ENCODE assay signal across 23 cellular contexts in genomic region chr5:60797482-60798153, GRCh38. TPM values are rescaled to one million over a fixed set of nuclear protein-coding genes. Genes with fewer than 3 reads are reported as not detected.
DNase-seq lines count a peak whose midpoint lies in the region; ATAC-seq and TF ChIP-seq lines count a peak whose summit lies in the region.
"Had no signal": no experiment of that assay in that cellular context is flagged by ENCODE, and none has a peak within 500 bp of the region (broad histone marks: within the 10 kb centered on the region; RNA-seq: fewer than 3 reads in every experiment).

No MANE protein-coding gene starts in this region.

- H3K4me3 ChIP-seq in H7 (ENCODE audit: insufficient read depth, low read depth, low read length) (no peak overlapping the region), iPS-15b (ENCODE audit: low read depth, low read length) (peak overlapping the region; percentile 33), mesendoderm (ENCODE audit: low read length) (no peak overlapping the region)
- H3K4me3 ChIP-seq: A549, GM23248, PC-9 had no signal

- H4K8ac ChIP-seq in mesendoderm (ENCODE audit: low read depth, low read length): no peak overlapping the region

- H2BK120ac ChIP-seq in mesendoderm (ENCODE audit: low read depth, low read length): no peak overlapping the region

- no peak overlapping the region for H2BK15ac ChIP-seq in mesendoderm (replicated peaks; ENCODE audit: low read depth)

- H3K9ac ChIP-seq in iPS-15b (ENCODE audit: low read depth, low read length) (no peak overlapping the region), mesendoderm (ENCODE audit: low read length) (peak overlapping the region; percentile 11)
- H3K9ac ChIP-seq: GM23248, SK-N-SH had no signal

- H3K79me1 ChIP-seq in mesendoderm (ENCODE audit: low read length): no peaks in the 10 kb centered on the region

- H3K56ac ChIP-seq in mesendoderm (ENCODE audit: low read length): peak overlapping the region; percentile 38

- peak overlapping the region; percentile 14; the same call in 1 of the 2 replicates for H3K27ac Mint-ChIP-seq in WTC11
- H3K27ac Mint-ChIP-seq: B cell, CD14-positive monocyte, IgD-negative memory B cell had no signal

- H3K36me3 ChIP-seq in H7 (replicated peaks; ENCODE audit: control insufficient read depth, insufficient read depth, low read length): no peaks in the 10 kb centered on the region; the same call in 1 of the 2 replicates
- no peaks in the 10 kb centered on the region for H3K36me3 ChIP-seq in iPS-15b (ENCODE audit: control insufficient read depth, insufficient read depth, low read length)
- no peaks in the 10 kb centered on the region for H3K36me3 ChIP-seq in mesendoderm (ENCODE audit: control insufficient read depth, insufficient read depth, low read length)

- H3K27me3 ChIP-seq in H7 (ENCODE audit: control insufficient read depth, insufficient read depth, low read length) (no peaks in the 10 kb centered on the region), iPS-15b (ENCODE audit: control insufficient read depth, insufficient read depth, low read length) (no peaks in the 10 kb centered on the region), mesendoderm (ENCODE audit: insufficient read depth, low read length, poor library complexity) (no peaks in the 10 kb centered on the region)

- H2AK5ac ChIP-seq in mesendoderm (ENCODE audit: low read length): peak overlapping the region; percentile 55

- POLR2A ChIA-PET in WTC11 (lab: Charles Lee): no interaction called here

- H3K9me3 Mint-ChIP-seq in WTC11: no peaks in the 10 kb centered on the region
- H3K9me3 Mint-ChIP-seq: IgD-negative memory B cell had no signal

- H3K9me3 ChIP-seq in iPS-15b (ENCODE audit: control insufficient read depth, insufficient read depth, low read length): no peaks in the 10 kb centered on the region
- H3K9me3 ChIP-seq: A549, SK-N-SH had no signal

- H3K36me3 Mint-ChIP-seq in WTC11: peaks cover 4% of the 10 kb centered on the region; the same call in 1 of the 2 replicates
- H3K36me3 Mint-ChIP-seq: CD14-positive monocyte, IgD-negative memory B cell had no signal

- no peak overlapping the region for H3K23ac ChIP-seq in mesendoderm (ENCODE audit: low read length)

- H3K4me2 ChIP-seq in mesendoderm (ENCODE audit: low read length): no peak overlapping the region
- H3K4me2 ChIP-seq: A549, PC-9, SK-N-SH had no signal

- CTCF ChIA-PET in WTC11 (lab: Charles Lee): interaction anchor here (0.9 kb wide), 1 partner anchor 50 kb away, joined by 4 read pairs; no protein-coding TSS in a partner anchor

- H4K5ac ChIP-seq in mesendoderm (ENCODE audit: low read length): no peak overlapping the region

- peaks cover 14% of the 10 kb centered on the region for H3K4me1 ChIP-seq in iPS-15b (ENCODE audit: control insufficient read depth, insufficient read depth, low read length)
- H3K4me1 ChIP-seq in mesendoderm (ENCODE audit: control insufficient read depth, low read depth, low read length): peaks cover 5% of the 10 kb centered on the region

- DNase-seq in H7 (peak; percentile 18), WTC11 (ENCODE audit: low spot score) (peak; percentile 24), mesendoderm (peak; percentile 37), DMS53 treated with DMSO at 0.1 percent for 48 hours (lab: John Stamatoyannopoulos, UW; ENCODE audit: unreplicated experiment) (no peak), GM19240 (ENCODE audit: insufficient read length, low spot score) (no peak)
- DNase-seq: GM23248, NCI-H1105 treated with DMSO at 0.1 percent for 48 hours, NCI-H1694, NCI-H2081 treated with DMSO at 0.1 percent for 48 hours, NCI-H2171 treated with DMSO at 0.1 percent for 48 hours, NCI-H526 treated with DMSO at 0.1 percent for 48 hours, PC-9, RPMI8226, SIG-M5, SK-N-SH had no signal

- no peaks in the 10 kb centered on the region for H3K79me2 ChIP-seq in mesendoderm (ENCODE audit: control insufficient read depth, insufficient read depth, low read length)

- peak overlapping the region; percentile 58 for H3K4me3 Mint-ChIP-seq in WTC11
- H3K4me3 Mint-ChIP-seq: B cell, CD14-positive monocyte, IgD-negative memory B cell had no signal

- WGBS in mesendoderm (ENCODE audit: extremely low coverage, insufficient coverage, low lambda C conversion rate): no CpG with 5 or more reads among the region's 6 CpGs

- peak overlapping the region; percentile 9 for H3K18ac ChIP-seq in mesendoderm (ENCODE audit: low read length)

- no peak for TF ChIP-seq CTCF in WTC11 (IDR thresholded peaks at IDR 0.05)

- ATAC-seq in WTC11 (peak; percentile 80), GM18907 (IDR thresholded peaks at IDR 0.05; ENCODE audit: unreplicated experiment) (no peak), HG02759 (IDR thresholded peaks at IDR 0.05; ENCODE audit: unreplicated experiment) (no peak)
- ATAC-seq: A549 had no signal

- H3K27ac ChIP-seq in mesendoderm (ENCODE audit: low read depth, low read length): no peak overlapping the region
- H3K27ac ChIP-seq: A549, GM23248, HL-60, PC-9 had no signal

- H3K4me1 Mint-ChIP-seq in WTC11: peaks cover 36% of the 10 kb centered on the region
- H3K4me1 Mint-ChIP-seq: B cell, CD14-positive monocyte, IgD-negative memory B cell had no signal

- H3K4ac ChIP-seq in mesendoderm (ENCODE audit: low read depth, low read length): no peak overlapping the region

- no peaks in the 10 kb centered on the region; the same call in 1 of the 2 replicates for H3K27me3 Mint-ChIP-seq in WTC11 (ENCODE audit: low read depth)
- H3K27me3 Mint-ChIP-seq: B cell had no signal

- peak overlapping the region; percentile 30 for H2BK5ac ChIP-seq in mesendoderm (ENCODE audit: low read length)

TF ChIP-seq in WTC11, 78 proteins besides CTCF, POLR2A, EP300 and RAD21 (continues in another document):
- no peak for TF ChIP-seq TCF7 (CRISPR knock-in tag; IDR thresholded peaks at IDR 0.05; ENCODE audit: low read depth)
- TF ChIP-seq, protein P1, sequence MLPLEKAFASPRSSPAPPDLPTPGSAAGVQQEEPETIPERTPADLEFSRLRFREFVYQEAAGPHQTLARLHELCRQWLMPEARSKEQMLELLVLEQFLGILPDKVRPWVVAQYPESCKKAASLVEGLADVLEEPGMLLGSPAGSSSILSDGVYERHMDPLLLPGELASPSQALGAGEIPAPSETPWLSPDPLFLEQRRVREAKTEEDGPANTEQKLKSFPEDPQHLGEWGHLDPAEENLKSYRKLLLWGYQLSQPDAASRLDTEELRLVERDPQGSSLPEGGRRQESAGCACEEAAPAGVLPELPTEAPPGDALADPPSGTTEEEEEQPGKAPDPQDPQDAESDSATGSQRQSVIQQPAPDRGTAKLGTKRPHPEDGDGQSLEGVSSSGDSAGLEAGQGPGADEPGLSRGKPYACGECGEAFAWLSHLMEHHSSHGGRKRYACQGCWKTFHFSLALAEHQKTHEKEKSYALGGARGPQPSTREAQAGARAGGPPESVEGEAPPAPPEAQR (CRISPR knock-in tag; IDR thresholded peaks at IDR 0.05): no peak
- no peak for TF ChIP-seq GABPB1 (CRISPR knock-in tag; IDR thresholded peaks at IDR 0.05)
- no peak for TF ChIP-seq ARID4B (CRISPR knock-in tag; IDR thresholded peaks at IDR 0.05; ENCODE audit: borderline replicate concordance)
- no peak for TF ChIP-seq TEAD1 (CRISPR knock-in tag; IDR thresholded peaks at IDR 0.05)
- TF ChIP-seq, protein P2, sequence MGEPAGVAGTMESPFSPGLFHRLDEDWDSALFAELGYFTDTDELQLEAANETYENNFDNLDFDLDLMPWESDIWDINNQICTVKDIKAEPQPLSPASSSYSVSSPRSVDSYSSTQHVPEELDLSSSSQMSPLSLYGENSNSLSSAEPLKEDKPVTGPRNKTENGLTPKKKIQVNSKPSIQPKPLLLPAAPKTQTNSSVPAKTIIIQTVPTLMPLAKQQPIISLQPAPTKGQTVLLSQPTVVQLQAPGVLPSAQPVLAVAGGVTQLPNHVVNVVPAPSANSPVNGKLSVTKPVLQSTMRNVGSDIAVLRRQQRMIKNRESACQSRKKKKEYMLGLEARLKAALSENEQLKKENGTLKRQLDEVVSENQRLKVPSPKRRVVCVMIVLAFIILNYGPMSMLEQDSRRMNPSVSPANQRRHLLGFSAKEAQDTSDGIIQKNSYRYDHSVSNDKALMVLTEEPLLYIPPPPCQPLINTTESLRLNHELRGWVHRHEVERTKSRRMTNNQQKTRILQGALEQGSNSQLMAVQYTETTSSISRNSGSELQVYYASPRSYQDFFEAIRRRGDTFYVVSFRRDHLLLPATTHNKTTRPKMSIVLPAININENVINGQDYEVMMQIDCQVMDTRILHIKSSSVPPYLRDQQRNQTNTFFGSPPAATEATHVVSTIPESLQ (CRISPR knock-in tag; IDR thresholded peaks at IDR 0.05): no peak
- TF ChIP-seq RORB (CRISPR knock-in tag; IDR thresholded peaks at IDR 0.05): no peak

RNA-seq across cellular contexts. Expression of gene ELOVL7, which starts 46.5 kb away (rescaled TPM):
- total RNA-seq in H7 (2014; rRNA removed; shearing (Covaris generic)): 2.2 and 2.6 TPM in 2 replicates
- total RNA-seq in WTC11 (2021): 7.1 to 8.5 TPM (median 7.8 TPM) in 3 replicates
- polyA plus RNA-seq in mesendoderm (2013, experiment 1 of 2): 2.2 TPM
- polyA plus RNA-seq in mesendoderm (2013, experiment 2 of 2): 2.0 TPM
- total RNA-seq: GM23248 had no signal
- polyA plus RNA-seq: GM23248 had no signal

Comparison
In these comparisons a context has a peak if more than half of its experiments do, and no peak if none do; other contexts are left out.
1. DNase-seq: peak in H7 (single experiment), WTC11 (single experiment) and mesendoderm (single experiment); none in DMS53 treated with DMSO at 0.1 percent for 48 hours (single experiment) and GM19240 (single experiment).